Comparison of ENCODE assay signal across 9 cellular contexts in genomic region chr1:78333426-78334012, GRCh38.
DNase-seq lines count a peak whose midpoint lies in the region; ATAC-seq and TF ChIP-seq lines count a peak whose summit lies in the region.
"Had no signal": no experiment of that assay in that cellular context is flagged by ENCODE, and none has a peak within 500 bp of the region (broad histone marks: within the 10 kb centered on the region; RNA-seq: fewer than 3 reads in every experiment).

No MANE protein-coding gene starts in this region.

- ATAC-seq in GM21786 (IDR thresholded peaks at IDR 0.05; ENCODE audit: unreplicated experiment) (peak; percentile 87), omental fat pad (ENCODE audit: low FRiP score) (peak; percentile 93)
- no peak for ATAC-seq in activated T-cell treated with anti-CD3 and anti-CD28 coated beads, Interleukin-2, amount 50 U/mL, for 4 hours

- POLR2A ChIA-PET in activated CD4-positive, alpha-beta memory T cell treated with anti-CD3 and anti-CD28 coated beads, Interleukin-2, amount 10 ng/mL, durations not matched to agents 7 days and 5 days (lab: Charles Lee), result no interaction called here

- no peak overlapping the region for H3K4me3 Mint-ChIP-seq in activated CD4-positive, alpha-beta memory T cell treated with anti-CD3 and anti-CD28 coated beads, Interleukin-2, amount 10 ng/mL, durations not matched to agents 7 days and 5 days
- no peak overlapping the region for H3K4me3 Mint-ChIP-seq in activated T-cell treated with anti-CD3 and anti-CD28 coated beads, Interleukin-2, amount 50 U/mL, for 4 hours
- H3K4me3 Mint-ChIP-seq: T-cell had no signal

- no peaks in the 10 kb centered on the region for H3K27me3 Mint-ChIP-seq in activated CD4-positive, alpha-beta memory T cell treated with anti-CD3 and anti-CD28 coated beads, Interleukin-2, amount 10 ng/mL, durations not matched to agents 7 days and 5 days
- peaks cover 2% of the 10 kb centered on the region for H3K27me3 Mint-ChIP-seq in activated T-cell treated with anti-CD3 and anti-CD28 coated beads, Interleukin-2, amount 50 U/mL, for 4 hours (ENCODE audit: low read depth)

- H3K4me3 ChIP-seq in choroid plexus epithelial cell (ENCODE audit: low read depth, low read length), result no peak overlapping the region

- DNase-seq in choroid plexus epithelial cell (ENCODE audit: low read depth) (peak; percentile 86), omental fat pad (ENCODE audit: low spot score) (no peak), amygdala (lab: John Stamatoyannopoulos, UW) (no peak)
- DNase-seq in activated CD4-positive, alpha-beta memory T cell treated with anti-CD3 and anti-CD28 coated beads, Interleukin-2, amount 10 ng/mL, durations not matched to agents 7 days and 5 days, result no peak
- DNase-seq in activated T-cell treated with anti-CD3 and anti-CD28 coated beads, Interleukin-2, amount 50 U/mL, for 4 hours, result no peak
- DNase-seq: T-cell had no signal

- TF ChIP-seq CTCF in GM12873 (IDR thresholded peaks at IDR 0.05; ENCODE audit: insufficient read depth, low read depth, low read length, missing control alignments) (peak; percentile 76), LNCAP (IDR thresholded peaks at IDR 0.05) (peak; percentile 82), choroid plexus epithelial cell (conservative IDR thresholded peaks at IDR 0.05; ENCODE audit: low read depth, low read length) (peak; percentile 87), omental fat pad (IDR thresholded peaks at IDR 0.05) (peak in 1 of 3 donors; percentile 25)

- H3K36me3 Mint-ChIP-seq in activated CD4-positive, alpha-beta memory T cell treated with anti-CD3 and anti-CD28 coated beads, Interleukin-2, amount 10 ng/mL, durations not matched to agents 7 days and 5 days (ENCODE audit: low read depth), result no peaks in the 10 kb centered on the region
- no peaks in the 10 kb centered on the region for H3K36me3 Mint-ChIP-seq in activated T-cell treated with anti-CD3 and anti-CD28 coated beads, Interleukin-2, amount 50 U/mL, for 4 hours (ENCODE audit: insufficient read depth)
- H3K36me3 Mint-ChIP-seq: T-cell had no signal

- H3K27ac Mint-ChIP-seq in activated CD4-positive, alpha-beta memory T cell treated with anti-CD3 and anti-CD28 coated beads, Interleukin-2, amount 10 ng/mL, durations not matched to agents 7 days and 5 days, result no peak overlapping the region
- H3K27ac Mint-ChIP-seq: T-cell had no signal

- H3K9me3 Mint-ChIP-seq in activated CD4-positive, alpha-beta memory T cell treated with anti-CD3 and anti-CD28 coated beads, Interleukin-2, amount 10 ng/mL, durations not matched to agents 7 days and 5 days, result no peaks in the 10 kb centered on the region
- H3K9me3 Mint-ChIP-seq in activated T-cell treated with anti-CD3 and anti-CD28 coated beads, Interleukin-2, amount 50 U/mL, for 4 hours, result no peaks in the 10 kb centered on the region
- H3K9me3 Mint-ChIP-seq: T-cell had no signal

- CTCF ChIA-PET in activated CD4-positive, alpha-beta memory T cell treated with anti-CD3 and anti-CD28 coated beads, Interleukin-2, amount 10 ng/mL, durations not matched to agents 7 days and 5 days (lab: Charles Lee), result interaction anchor here (0.9 to 1.5 kb wide), 2 partner anchors 11 to 342 kb away, joined by 3 to 4 read pairs; no protein-coding TSS in a partner anchor

- no peaks in the 10 kb centered on the region for H3K4me1 Mint-ChIP-seq in activated CD4-positive, alpha-beta memory T cell treated with anti-CD3 and anti-CD28 coated beads, Interleukin-2, amount 10 ng/mL, durations not matched to agents 7 days and 5 days
- H3K4me1 Mint-ChIP-seq in activated T-cell treated with anti-CD3 and anti-CD28 coated beads, Interleukin-2, amount 50 U/mL, for 4 hours (ENCODE audit: low read depth), result no peaks in the 10 kb centered on the region
- H3K4me1 Mint-ChIP-seq: T-cell had no signal

Comparison
In these comparisons a context has a peak if more than half of its experiments do, and no peak if none do; other contexts are left out.
1. ATAC-seq: peak in GM21786 (single experiment) and omental fat pad (single experiment); none in activated T-cell treated with anti-CD3 and anti-CD28 coated beads, Interleukin-2, amount 50 U/mL, for 4 hours (0 of 2).